In genomic region chr10:855671-856070, GRCh38 we compare ENCODE assay signal across 20 cellular contexts.
A peak's percentile ranks its signal among the peaks of the same experiment; 100 is the strongest.
DNase-seq lines count a peak whose midpoint lies in the region; ATAC-seq and TF ChIP-seq lines count a peak whose summit lies in the region.
"Had no signal": no experiment of that assay in that cellular context is flagged by ENCODE, and none has a peak within 500 bp of the region (broad histone marks: within the 10 kb centered on the region; RNA-seq: fewer than 3 reads in every experiment).

No MANE protein-coding gene starts in this region.

- no peak overlapping the region for H2AK5ac ChIP-seq in neuronal stem cell (ENCODE audit: low read depth, low read length)

- no peak overlapping the region for H3K4ac ChIP-seq in neuronal stem cell (ENCODE audit: low read length)

- H3K14ac ChIP-seq in neuronal stem cell (ENCODE audit: low read length), result no peak overlapping the region

- H3K4me2 ChIP-seq in neuronal stem cell (ENCODE audit: insufficient read depth, low read length, poor library complexity, severe bottlenecking), result no peak overlapping the region
- H3K4me2 ChIP-seq: A549; BLaER1 treated with 17β-estradiol and CSF1 and Interleukin-3, amounts not matched to agents 10 nM and 100 nM had no signal

- H3K36me3 ChIP-seq in neuronal stem cell (replicated peaks in 1 of 2; ENCODE audit: control insufficient read depth in 2 of 2, insufficient read depth in 2 of 2, low read length in 2 of 2), result peaks cover 11 to 94% of the 10 kb centered on the region in 2 donors

- H2BK5ac ChIP-seq in neuronal stem cell (ENCODE audit: low read length), result no peak overlapping the region

- H3K9me3 ChIP-seq in neuronal stem cell (replicated peaks in 1 of 2; ENCODE audit: control insufficient read depth in 2 of 2, insufficient read depth in 1 of 2, low read depth in 1 of 2, low read length in 2 of 2), result peaks cover 2 to 28% of the 10 kb centered on the region in 2 donors
- H3K9me3 ChIP-seq: A549 had no signal

- no peak overlapping the region for H3K27ac ChIP-seq in neuronal stem cell (replicated peaks; ENCODE audit: low read length)
- H3K27ac ChIP-seq: A549; BLaER1 treated with 17β-estradiol and CSF1 and Interleukin-3, amounts not matched to agents 10 nM and 100 nM had no signal

- H3K9me3 Mint-ChIP-seq in natural killer cell, result no peaks in the 10 kb centered on the region
- H3K9me3 Mint-ChIP-seq in natural killer cell treated with Interleukin-12 subunit alpha and Interleukin-12 subunit beta and Interleukin-15 and Interleukin-18, amount 100 ng/mL, for 72 hours, result no peaks in the 10 kb centered on the region
- H3K9me3 Mint-ChIP-seq in activated T-helper 17 cell treated with anti-CD3 and anti-CD28 coated beads, Interleukin-2, amount 50 U/mL, for 72 hours, result no peaks in the 10 kb centered on the region
- peaks cover 0 to 5% (median 0%) of the 10 kb centered on the region in 7 donors for H3K9me3 Mint-ChIP-seq in naive B cell

- H3K27me3 Mint-ChIP-seq in natural killer cell (ENCODE audit: low read depth in 2 of 2) (no peaks in the 10 kb centered on the region), naive B cell (no peaks in the 10 kb centered on the region)
- H3K27me3 Mint-ChIP-seq in natural killer cell treated with Interleukin-12 subunit alpha and Interleukin-12 subunit beta and Interleukin-15 and Interleukin-18, amount 100 ng/mL, for 72 hours, result no peaks in the 10 kb centered on the region
- H3K27me3 Mint-ChIP-seq in activated T-helper 17 cell treated with anti-CD3 and anti-CD28 coated beads, Interleukin-2, amount 50 U/mL, for 72 hours, result no peaks in the 10 kb centered on the region

- WGBS in neuronal stem cell (ENCODE audit: extremely low coverage in 2 of 2, insufficient read length in 2 of 2, insufficient replicate concordance in 1 of 2), 2 donors, result no CpG with 5 or more reads among the region's 5 CpGs

- no peak overlapping the region for H3K18ac ChIP-seq in neuronal stem cell (ENCODE audit: low read length)

- TF ChIP-seq CTCF in natural killer cell (IDR thresholded peaks at IDR 0.05), result no peak
- TF ChIP-seq CTCF in omental fat pad (IDR thresholded peaks at IDR 0.05), result no peak

- DNase-seq in natural killer cell, result no peak
- no peak for DNase-seq in natural killer cell treated with Interleukin-12 subunit alpha and Interleukin-12 subunit beta and Interleukin-15 and Interleukin-18, amount 100 ng/mL, for 72 hours (ENCODE audit: low spot score)
- DNase-seq in naive B cell, result no peak
- DNase-seq in neuronal stem cell (ENCODE audit: low spot score), result no peak
- no peak for DNase-seq in omental fat pad (ENCODE audit: low spot score)
- DNase-seq in NCI-H526 (lab: John Stamatoyannopoulos, UW), result no peak
- DNase-seq in SW 1271 (lab: John Stamatoyannopoulos, UW), result no peak
- DNase-seq: DND-41, H7, HFFc6, KBM-7, NCI-H1105 treated with DMSO at 0.1 percent for 48 hours, NCI-H1694, NCI-H2081 treated with DMSO at 0.1 percent for 48 hours, NCI-H446 treated with DMSO at 0.1 percent for 48 hours, NCI-H748 treated with DMSO at 0.1 percent for 48 hours, SHP77 had no signal

- H3K4me1 ChIP-seq in neuronal stem cell (ENCODE audit: control insufficient read depth in 2 of 2, insufficient read depth in 1 of 2, low read depth in 1 of 2, low read length in 2 of 2), result peaks cover 0 to 7% of the 10 kb centered on the region in 2 donors
- H3K4me1 ChIP-seq: A549 had no signal

- no peak overlapping the region for H3K4me3 ChIP-seq in neuronal stem cell (ENCODE audit: low read length in 2 of 2)
- H3K4me3 ChIP-seq: A549; BLaER1 treated with 17β-estradiol and CSF1 and Interleukin-3, amounts not matched to agents 10 nM and 100 nM had no signal

- no peak overlapping the region for H2BK15ac ChIP-seq in neuronal stem cell (ENCODE audit: low read length)

- H2BK12ac ChIP-seq in neuronal stem cell (ENCODE audit: low read length), result no peak overlapping the region

- H3K4me3 Mint-ChIP-seq in natural killer cell (peak overlapping the region; percentile 57), naive B cell (no peak overlapping the region)
- no peak overlapping the region for H3K4me3 Mint-ChIP-seq in natural killer cell treated with Interleukin-12 subunit alpha and Interleukin-12 subunit beta and Interleukin-15 and Interleukin-18, amount 100 ng/mL, for 72 hours
- no peak overlapping the region for H3K4me3 Mint-ChIP-seq in activated T-helper 17 cell treated with anti-CD3 and anti-CD28 coated beads, Interleukin-2, amount 50 U/mL, for 72 hours
- H3K4me3 Mint-ChIP-seq: HFFc6 had no signal

- no peak overlapping the region for H3K23ac ChIP-seq in neuronal stem cell (ENCODE audit: low read depth, low read length, poor library complexity)

- no peak for ATAC-seq in natural killer cell
- ATAC-seq in natural killer cell treated with Interleukin-12 subunit alpha and Interleukin-12 subunit beta and Interleukin-15 and Interleukin-18, amount 100 ng/mL, for 72 hours, result no peak
- ATAC-seq in activated T-helper 17 cell treated with anti-CD3 and anti-CD28 coated beads, Interleukin-2, amount 50 U/mL, for 72 hours (replicated peaks), result no peak
- no peak for ATAC-seq in naive B cell (ENCODE audit: low read depth in 2 of 2)
- no peak for ATAC-seq in omental fat pad (ENCODE audit: low FRiP score)
- ATAC-seq: A549 had no signal

- H3K4me1 Mint-ChIP-seq in natural killer cell (peaks cover 46 to 62% of the 10 kb centered on the region in 2 donors), naive B cell (peaks cover 32 to 51% (median 45%) of the 10 kb centered on the region in 3 donors)
- peaks cover 40 to 42% of the 10 kb centered on the region in 2 donors for H3K4me1 Mint-ChIP-seq in natural killer cell treated with Interleukin-12 subunit alpha and Interleukin-12 subunit beta and Interleukin-15 and Interleukin-18, amount 100 ng/mL, for 72 hours (ENCODE audit: low read depth in 2 of 2)
- H3K4me1 Mint-ChIP-seq in activated T-helper 17 cell treated with anti-CD3 and anti-CD28 coated beads, Interleukin-2, amount 50 U/mL, for 72 hours, result peaks cover 14% of the 10 kb centered on the region

- H2BK120ac ChIP-seq in neuronal stem cell (ENCODE audit: low read depth, low read length), result no peak overlapping the region

- H4K91ac ChIP-seq in neuronal stem cell (ENCODE audit: low read depth, low read length, poor library complexity), result no peak overlapping the region

- no peak overlapping the region for H3K9ac ChIP-seq in neuronal stem cell (ENCODE audit: low read depth, low read length, poor library complexity)
- H3K9ac ChIP-seq: BLaER1 treated with 17β-estradiol and CSF1 and Interleukin-3, amounts not matched to agents 10 nM and 100 nM had no signal

- H4K8ac ChIP-seq in neuronal stem cell (ENCODE audit: low read depth, low read length), result no peak overlapping the region

- intact Hi-C loops in natural killer cell (cut with micrococcal nuclease), result no loop called here

- H3K79me1 ChIP-seq in neuronal stem cell (ENCODE audit: low read depth, low read length), result peaks cover 6% of the 10 kb centered on the region

- H2AFZ ChIP-seq in neuronal stem cell (ENCODE audit: low read length), result no peak overlapping the region

- H3K27me3 ChIP-seq in neuronal stem cell (ENCODE audit: control insufficient read depth in 3 of 3, insufficient read depth in 3 of 3, low read depth in 1 of 3, low read length in 3 of 3), result no peaks in the 10 kb centered on the region
- H3K27me3 ChIP-seq: BLaER1 treated with 17β-estradiol and CSF1 and Interleukin-3, amounts not matched to agents 10 nM and 100 nM had no signal

- H3K27ac Mint-ChIP-seq in natural killer cell (peak overlapping the region; percentile 71 to 74), naive B cell (peak overlapping the region in 4 of 6 donors; percentile 5 to 92 (median 44))
- H3K27ac Mint-ChIP-seq in natural killer cell treated with Interleukin-12 subunit alpha and Interleukin-12 subunit beta and Interleukin-15 and Interleukin-18, amount 100 ng/mL, for 72 hours, result peak overlapping the region in 1 of 2 donors; percentile 13
- H3K27ac Mint-ChIP-seq in activated T-helper 17 cell treated with anti-CD3 and anti-CD28 coated beads, Interleukin-2, amount 50 U/mL, for 72 hours, result peak overlapping the region; percentile 49
- H3K27ac Mint-ChIP-seq: HFFc6 had no signal

- H3K36me3 Mint-ChIP-seq in natural killer cell (peaks cover 4% of the 10 kb centered on the region), naive B cell (peaks cover 0 to under 1% of the 10 kb centered on the region in 2 donors)
- peaks cover 22% of the 10 kb centered on the region for H3K36me3 Mint-ChIP-seq in natural killer cell treated with Interleukin-12 subunit alpha and Interleukin-12 subunit beta and Interleukin-15 and Interleukin-18, amount 100 ng/mL, for 72 hours
- peaks cover 100% of the 10 kb centered on the region for H3K36me3 Mint-ChIP-seq in activated T-helper 17 cell treated with anti-CD3 and anti-CD28 coated beads, Interleukin-2, amount 50 U/mL, for 72 hours (ENCODE audit: low read depth)
